In genomic region chr7:148932-149855, GRCh38 we compare ENCODE assay signal across 8 cellular contexts. TPM values are rescaled to one million over a fixed set of nuclear protein-coding genes. Genes with fewer than 3 reads are reported as not detected.
DNase-seq lines count a peak whose midpoint lies in the region; ATAC-seq and TF ChIP-seq lines count a peak whose summit lies in the region.

No MANE protein-coding gene starts in this region.

- H3K27me3 Mint-ChIP-seq in activated CD4-positive, alpha-beta T cell treated with anti-CD3 and anti-CD28 coated beads for 36 hours: no peaks in the 10 kb centered on the region

- ATAC-seq in HG03432 (IDR thresholded peaks at IDR 0.05; ENCODE audit: unreplicated experiment): peak; percentile 92
- peak; percentile 99 for ATAC-seq in activated CD4-positive, alpha-beta T cell treated with anti-CD3 and anti-CD28 coated beads for 36 hours

- no peaks in the 10 kb centered on the region for H3K9me3 Mint-ChIP-seq in activated CD4-positive, alpha-beta T cell treated with anti-CD3 and anti-CD28 coated beads for 36 hours (ENCODE audit: low read depth)

- peaks cover 4% of the 10 kb centered on the region for H3K36me3 Mint-ChIP-seq in activated CD4-positive, alpha-beta T cell treated with anti-CD3 and anti-CD28 coated beads for 36 hours (ENCODE audit: low read depth)

- DNase-seq in Ammon's horn (ENCODE audit: low spot score) (peak; percentile 100), NCI-H460 (ENCODE audit: extremely low read depth, low read depth) (peak; percentile 97), choroid plexus epithelial cell (ENCODE audit: low read depth) (peak; percentile 100), kidney glomerular epithelial cell (lab: John Stamatoyannopoulos, UW) (peak; percentile 98)
- peak; percentile 98 for DNase-seq in activated CD4-positive, alpha-beta T cell treated with anti-CD3 and anti-CD28 coated beads for 36 hours
- peak; percentile 94 to 95 for DNase-seq in stimulated activated CD4-positive, alpha-beta T cell treated with anti-CD3 and anti-CD28 coated beads, Interleukin-15, amount 100 ng/mL, for 48 hours (ENCODE audit: low read depth in 2 of 2)

- H3K27ac Mint-ChIP-seq in activated CD4-positive, alpha-beta T cell treated with anti-CD3 and anti-CD28 coated beads for 36 hours: peak overlapping the region; percentile 97

- H3K4me3 ChIP-seq in choroid plexus epithelial cell (ENCODE audit: low read depth, low read length): peak overlapping the region; percentile 75

- peaks cover 13% of the 10 kb centered on the region for H3K4me1 Mint-ChIP-seq in activated CD4-positive, alpha-beta T cell treated with anti-CD3 and anti-CD28 coated beads for 36 hours

- intact Hi-C loops in activated CD4-positive, alpha-beta T cell treated with anti-CD3 and anti-CD28 coated beads for 36 hours (cut with DNase I, micrococcal nuclease): loop anchor here in 1 of 2 experiments (1.0 to 5.0 kb wide), 8 partner anchors 43 to 893 kb away; partner anchors contain the start of genes COX19, DNAAF5, FAM20C and GET4

- peak; percentile 87 for TF ChIP-seq POLR2A in GM19193 (IDR thresholded peaks at IDR 0.05; ENCODE audit: extremely low read depth, insufficient read depth, insufficient read length)

- peak overlapping the region; percentile 87 for H3K4me3 Mint-ChIP-seq in activated CD4-positive, alpha-beta T cell treated with anti-CD3 and anti-CD28 coated beads for 36 hours

- TF ChIP-seq CTCF in choroid plexus epithelial cell (conservative IDR thresholded peaks at IDR 0.05; ENCODE audit: low read depth, low read length): no peak

- CTCF ChIA-PET in activated CD4-positive, alpha-beta T cell treated with anti-CD3 and anti-CD28 coated beads for 36 hours (lab: Charles Lee): no interaction called here

- POLR2A ChIA-PET in activated CD4-positive, alpha-beta T cell treated with anti-CD3 and anti-CD28 coated beads for 36 hours (lab: Charles Lee): interaction anchor here (0.6 kb wide), 1 partner anchor 12 kb away, joined by 3 read pairs; no protein-coding TSS in a partner anchor

RNA-seq across cellular contexts. Expression of gene FAM20C, which starts 43.2 kb away (rescaled TPM):
- 10.3 and 11.5 TPM in 2 replicates for total RNA-seq in NCI-H460 (2014; rRNA removed; shearing (Covaris generic))
- 12.5 and 13.7 TPM in 2 replicates for polyA plus RNA-seq in NCI-H460 (2014; cell fraction: nucleus; rRNA removed)
- under 1 TPM; 0.21 to 0.59 TPM for total RNA-seq in activated CD4-positive, alpha-beta T cell treated with anti-CD3 and anti-CD28 coated beads for 36 hours

Comparison
In these comparisons a context has a peak if more than half of its experiments do, and no peak if none do; other contexts are left out.
1. Peak in every context shown above with its lines: DNase-seq, ATAC-seq and H3K4me3 ChIP-seq.